12 cellular contexts compared by ENCODE assay signal in genomic region chr9:121765021-121765950, GRCh38.
DNase-seq lines count a peak whose midpoint lies in the region; ATAC-seq, FAIRE-seq and TF ChIP-seq lines count a peak whose summit lies in the region.
"Had no signal": no experiment of that assay in that cellular context is flagged by ENCODE, and none has a peak within 500 bp of the region (broad histone marks: within the 10 kb centered on the region; RNA-seq: fewer than 3 reads in every experiment).

No MANE protein-coding gene starts in this region.

- H3K9me3 Mint-ChIP-seq in chondrocyte (ENCODE audit: low read depth), result no peaks in the 10 kb centered on the region
- no peaks in the 10 kb centered on the region for H3K9me3 Mint-ChIP-seq in activated naive CD4-positive, alpha-beta T cell treated with anti-CD3 and anti-CD28 coated beads for 36 hours

- H3K36me3 ChIP-seq in thoracic aorta, result peaks cover 59% of the 10 kb centered on the region

- TF ChIP-seq CTCF in chondrocyte (IDR thresholded peaks at IDR 0.05), result no peak
- no peak for TF ChIP-seq CTCF in thoracic aorta (IDR thresholded peaks at IDR 0.05)

- no peak overlapping the region for H3K4me3 Mint-ChIP-seq in chondrocyte (ENCODE audit: unreplicated experiment)
- no peak overlapping the region for H3K4me3 Mint-ChIP-seq in activated naive CD4-positive, alpha-beta T cell treated with anti-CD3 and anti-CD28 coated beads for 36 hours

- H3K27ac ChIP-seq in thoracic aorta, result peak overlapping the region; percentile 79 to 87

- H3K27me3 ChIP-seq in thoracic aorta (replicated peaks; ENCODE audit: insufficient read depth), result no peaks in the 10 kb centered on the region
- H3K27me3 ChIP-seq: Peyer's patch had no signal

- ATAC-seq in thoracic aorta (ENCODE audit: insufficient number of reproducible peaks, low FRiP score, low read depth), result peak; percentile 45
- no peak for ATAC-seq in GM19397 (IDR thresholded peaks at IDR 0.05; ENCODE audit: unreplicated experiment)

- peak; percentile 49 for DNase-seq in HTR-8/SVneo (ENCODE audit: insufficient read length, low spot score)
- no peak for DNase-seq in chondrocyte (ENCODE audit: low spot score)
- peak; percentile 36 for DNase-seq in kidney glomerular epithelial cell (lab: John Stamatoyannopoulos, UW)
- no peak for DNase-seq in thoracic aorta (ENCODE audit: low spot score)
- DNase-seq in NCI-H2029 treated with DMSO at 0.1 percent for 48 hours (lab: John Stamatoyannopoulos, UW), result no peak
- DNase-seq in activated naive CD4-positive, alpha-beta T cell treated with anti-CD3 and anti-CD28 coated beads for 36 hours, result no peak
- DNase-seq in NCI-H82 (lab: John Stamatoyannopoulos, UW), result no peak
- DNase-seq: activated CD8-positive, alpha-beta memory T cell treated with anti-CD3 and anti-CD28 coated beads, Interleukin-2, amount 50 U/mL, for 48 hours; hypothalamus; Peyer's patch; stimulated activated CD4-positive, alpha-beta T cell treated with anti-CD3 and anti-CD28 coated beads, Interleukin-15, amount 100 ng/mL, for 24 hours had no signal

- H3K4me1 Mint-ChIP-seq in chondrocyte (ENCODE audit: low read depth), result peaks cover 51% of the 10 kb centered on the region
- H3K4me1 Mint-ChIP-seq in activated naive CD4-positive, alpha-beta T cell treated with anti-CD3 and anti-CD28 coated beads for 36 hours (ENCODE audit: low read depth), result no peaks in the 10 kb centered on the region

- no peaks in the 10 kb centered on the region for H3K27me3 Mint-ChIP-seq in chondrocyte (ENCODE audit: low read depth)
- H3K27me3 Mint-ChIP-seq in activated naive CD4-positive, alpha-beta T cell treated with anti-CD3 and anti-CD28 coated beads for 36 hours (ENCODE audit: low read depth), result no peaks in the 10 kb centered on the region

- H3K4me3 ChIP-seq in thoracic aorta, result no peak overlapping the region
- H3K4me3 ChIP-seq: Peyer's patch had no signal

- peak; percentile 20 for FAIRE-seq in HTR-8/SVneo (lab: Jason Lieb, UNC)

- intact Hi-C loops in activated naive CD4-positive, alpha-beta T cell treated with anti-CD3 and anti-CD28 coated beads for 36 hours (cut with micrococcal nuclease), result no loop called here

- H3K27ac Mint-ChIP-seq in chondrocyte (ENCODE audit: unreplicated experiment), result peak overlapping the region; percentile 86
- no peak overlapping the region for H3K27ac Mint-ChIP-seq in activated naive CD4-positive, alpha-beta T cell treated with anti-CD3 and anti-CD28 coated beads for 36 hours

- CTCF ChIA-PET in activated naive CD4-positive, alpha-beta T cell treated with anti-CD3 and anti-CD28 coated beads for 36 hours (lab: Charles Lee), result no interaction called here

- no peaks in the 10 kb centered on the region for H3K9me3 ChIP-seq in thoracic aorta
- H3K9me3 ChIP-seq: Peyer's patch had no signal

- H3K36me3 Mint-ChIP-seq in chondrocyte (ENCODE audit: low read depth), result peaks cover 36% of the 10 kb centered on the region
- no peaks in the 10 kb centered on the region for H3K36me3 Mint-ChIP-seq in activated naive CD4-positive, alpha-beta T cell treated with anti-CD3 and anti-CD28 coated beads for 36 hours (ENCODE audit: low read depth)

- H3K4me1 ChIP-seq in thoracic aorta (ENCODE audit: control insufficient read depth in 1 of 2, low read depth in 2 of 2), result peaks cover 26 to 39% of the 10 kb centered on the region in 2 donors

Comparison
In these comparisons a context has a peak if more than half of its experiments do, and no peak if none do; other contexts are left out.
1. DNase-seq: peak in HTR-8/SVneo (single experiment) and kidney glomerular epithelial cell (single experiment); none in chondrocyte (single experiment), thoracic aorta (single experiment), NCI-H2029 treated with DMSO at 0.1 percent for 48 hours (single experiment), activated naive CD4-positive, alpha-beta T cell treated with anti-CD3 and anti-CD28 coated beads for 36 hours (single experiment) and NCI-H82 (single experiment).